10 cellular contexts compared by ENCODE assay signal in genomic region chr4:2746891-2747695, GRCh38. TPM values are rescaled to one million over a fixed set of nuclear protein-coding genes. Genes with fewer than 3 reads are reported as not detected.
DNase-seq lines count a peak whose midpoint lies in the region; ATAC-seq and TF ChIP-seq lines count a peak whose summit lies in the region.
"Had no signal": no experiment of that assay in that cellular context is flagged by ENCODE, and none has a peak within 500 bp of the region (broad histone marks: within the 10 kb centered on the region; RNA-seq: fewer than 3 reads in every experiment).

No MANE protein-coding gene starts in this region.

- H3K9me3 Mint-ChIP-seq in activated naive CD8-positive, alpha-beta T cell treated with anti-CD3 and anti-CD28 coated beads for 36 hours = no peaks in the 10 kb centered on the region

- peak overlapping the region; percentile 51; the same call in 1 of the 2 replicates for H3K9ac ChIP-seq in BLaER1

- peak; percentile 21 for TF ChIP-seq POLR2A in GM19099 (IDR thresholded peaks at IDR 0.05; ENCODE audit: extremely low read depth, insufficient read length, low read depth)

- H3K9me3 ChIP-seq in BLaER1 (no peaks in the 10 kb centered on the region), mesodermal cell (ENCODE audit: control insufficient read depth, low read length) (no peaks in the 10 kb centered on the region), mucosa of descending colon (no peaks in the 10 kb centered on the region)
- H3K9me3 ChIP-seq: uterus had no signal

- H3K4me2 ChIP-seq in BLaER1 = peak overlapping the region; percentile 88

- peak overlapping the region; percentile 16 for H3K4me3 Mint-ChIP-seq in activated naive CD8-positive, alpha-beta T cell treated with anti-CD3 and anti-CD28 coated beads for 36 hours

- H3K4me1 Mint-ChIP-seq in activated naive CD8-positive, alpha-beta T cell treated with anti-CD3 and anti-CD28 coated beads for 36 hours = peaks cover 40% of the 10 kb centered on the region

- intact Hi-C loops in mucosa of descending colon (cut with DNase I, micrococcal nuclease) = no loop called here

- ATAC-seq in mucosa of descending colon (no peak), GM21381 (IDR thresholded peaks at IDR 0.05; ENCODE audit: unreplicated experiment) (no peak), GM18868 (IDR thresholded peaks at IDR 0.05; ENCODE audit: unreplicated experiment) (no peak)

- no peaks in the 10 kb centered on the region for H3K27me3 ChIP-seq in BLaER1
- H3K27me3 ChIP-seq: cardiac muscle cell, uterus had no signal

- WGBS in mesodermal cell (ENCODE audit: insufficient coverage in 2 of 2), 2 experiments = 90 to 93% methylated on average over 15 to 16 of the region's 16 CpGs

- H4K20me1 ChIP-seq in BLaER1 = peaks cover 100% of the 10 kb centered on the region

- H3K36me3 Mint-ChIP-seq in activated naive CD8-positive, alpha-beta T cell treated with anti-CD3 and anti-CD28 coated beads for 36 hours = peaks cover 34% of the 10 kb centered on the region

- no peak for DNase-seq in activated naive CD8-positive, alpha-beta T cell treated with anti-CD3 and anti-CD28 coated beads for 36 hours
- DNase-seq in mucosa of descending colon (no peak), NCI-H2107 treated with DMSO at 0.1 percent for 48 hours (lab: John Stamatoyannopoulos, UW; ENCODE audit: unreplicated experiment) (no peak)
- DNase-seq: uterus had no signal

- H3K27ac Mint-ChIP-seq in activated naive CD8-positive, alpha-beta T cell treated with anti-CD3 and anti-CD28 coated beads for 36 hours = peak overlapping the region; percentile 93

- H3K4me1 ChIP-seq in BLaER1 (peaks cover 81% of the 10 kb centered on the region), mesodermal cell (ENCODE audit: control insufficient read depth, insufficient read depth, low read length, poor library complexity, severe bottlenecking) (peaks cover 43% of the 10 kb centered on the region), mucosa of descending colon (ENCODE audit: low read depth) (peaks cover 33% of the 10 kb centered on the region)
- H3K4me1 ChIP-seq: uterus had no signal

- peak overlapping the region; percentile 32 for H3K4me3 ChIP-seq in BLaER1
- no peak overlapping the region for H3K4me3 ChIP-seq in mesodermal cell (ENCODE audit: extremely low read depth, insufficient read depth, low read length, poor library complexity, severe bottlenecking)
- no peak overlapping the region for H3K4me3 ChIP-seq in mucosa of descending colon
- H3K4me3 ChIP-seq: cardiac muscle cell, uterus had no signal

- no peak for TF ChIP-seq CTCF in mucosa of descending colon (IDR thresholded peaks at IDR 0.05)

- H3K27ac ChIP-seq in BLaER1 (peak overlapping the region; percentile 52; the same call in 1 of the 2 replicates), mesodermal cell (ENCODE audit: low read depth, low read length, severe bottlenecking) (peak overlapping the region; percentile 54)
- H3K27ac ChIP-seq: cardiac muscle cell, uterus had no signal

- no peaks in the 10 kb centered on the region for H3K27me3 Mint-ChIP-seq in activated naive CD8-positive, alpha-beta T cell treated with anti-CD3 and anti-CD28 coated beads for 36 hours

- H3K36me3 ChIP-seq in BLaER1 (peaks cover 81% of the 10 kb centered on the region), mesodermal cell (ENCODE audit: control insufficient read depth, insufficient read depth, low read length) (peaks cover 75% of the 10 kb centered on the region), mucosa of descending colon (ENCODE audit: low read depth) (no peaks in the 10 kb centered on the region)
- H3K36me3 ChIP-seq: uterus had no signal

RNA-seq across cellular contexts. Expression of gene TNIP2, which starts 9.0 kb away (rescaled TPM):
- total RNA-seq in activated naive CD8-positive, alpha-beta T cell treated with anti-CD3 and anti-CD28 coated beads for 36 hours = 10 to 100 TPM; 50.0 to 50.3 TPM
- polyA plus RNA-seq in mesodermal cell (2013, experiment 1 of 2) = 37.3 TPM
- polyA plus RNA-seq in mesodermal cell (2013, experiment 2 of 2) = 34.3 TPM
- total RNA-seq in mucosa of descending colon = 10 to 100 TPM; 50.3 to 51.5 (median 51.2) TPM

RNA-seq across cellular contexts. Expression of gene SH3BP2, which starts 45.8 kb away (rescaled TPM):
- total RNA-seq in activated naive CD8-positive, alpha-beta T cell treated with anti-CD3 and anti-CD28 coated beads for 36 hours = 10 to 100 TPM; 72.2 to 74.1 TPM
- 26.8 TPM for polyA plus RNA-seq in mesodermal cell (2013, experiment 1 of 2)
- 19.3 TPM for polyA plus RNA-seq in mesodermal cell (2013, experiment 2 of 2)
- 10 to 100 TPM; 48.1 to 75.3 (median 73.0) TPM for total RNA-seq in mucosa of descending colon
